1 cellular context compared by ENCODE assay signal in genomic region chr7:134814730-134815364, GRCh38.
TF ChIP-seq lines count a peak whose summit lies in the region.

No MANE protein-coding gene starts in this region.

TF ChIP-seq in GM12878, 131 proteins besides CTCF, POLR2A, EP300 and RAD21:
- TF ChIP-seq RAD51 (IDR thresholded peaks at IDR 0.05), result peak; percentile 58; the same call in 1 of the 2 replicates
- no peak for TF ChIP-seq JUND (IDR thresholded peaks at IDR 0.05; ENCODE audit: low read depth, low read length)
- TF ChIP-seq NBN (IDR thresholded peaks at IDR 0.05), result no peak
